ENCODE assay signal across 23 cellular contexts in the genomic region with DNA sequence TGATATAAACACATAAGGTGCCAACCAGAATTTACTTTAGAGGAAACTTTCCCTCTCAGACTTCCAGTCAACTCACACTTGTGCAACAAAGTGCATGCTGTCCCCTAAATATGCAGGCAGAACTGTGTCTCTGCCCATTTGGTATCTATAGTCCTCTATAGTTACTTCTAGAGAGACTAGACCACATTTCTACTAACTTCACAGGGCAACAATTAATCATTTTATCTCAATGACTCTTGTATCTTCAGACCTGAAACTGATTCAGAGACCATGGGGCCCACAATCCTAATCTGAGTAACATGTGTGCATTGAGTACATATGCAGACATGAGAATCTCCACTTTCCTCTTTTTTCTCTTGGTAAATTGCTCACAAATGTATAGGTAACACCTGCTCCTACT.
"Had no signal": no experiment of that assay in that cellular context is flagged by ENCODE, and none has a peak within 500 bp of the region (broad histone marks: within the 10 kb centered on the region; RNA-seq: fewer than 3 reads in every experiment).

No MANE protein-coding gene starts in this region.

- H3K27me3 Mint-ChIP-seq: activated CD4-positive, alpha-beta T cell treated with anti-CD3 and anti-CD28 coated beads, Interleukin-2, amount 10 ng/mL, durations not matched to agents 24 days and 14 days; naive thymus-derived CD4-positive, alpha-beta T cell; stimulated activated naive B cell treated with anti-CD40 and anti-IgM and Interleukin-4, amounts not matched to agents 10 μg/mL and 1 μg/mL and 100 μg/mL, for 72 hours had no signal

- H3K27me3 ChIP-seq: body of pancreas, cardiac muscle cell, esophagus squamous epithelium, gastrocnemius medialis, right lobe of liver, upper lobe of left lung had no signal

- H3K4me3 Mint-ChIP-seq: activated CD4-positive, alpha-beta T cell treated with anti-CD3 and anti-CD28 coated beads, Interleukin-2, amount 10 ng/mL, durations not matched to agents 24 days and 14 days; activated T-helper 1 cell treated with anti-CD3 and anti-CD28 coated beads, Interleukin-12 subunit alpha, Interleukin-12 subunit beta, Interleukin-2, Interleukin-4 antibody, amounts not matched to agents 30 ng/mL and 10 ng/mL and 1 ng/mL, durations not matched to agents 14 hours and 24 hours and 36 hours; endodermal cell; naive thymus-derived CD4-positive, alpha-beta T cell; neural crest cell; stimulated activated naive B cell treated with anti-CD40 and anti-IgM and Interleukin-4, amounts not matched to agents 10 μg/mL and 1 μg/mL and 100 μg/mL, for 72 hours had no signal

- H3K27ac ChIP-seq: body of pancreas, cardiac muscle cell, esophagus squamous epithelium, gastrocnemius medialis, left ventricle myocardium inferior, right lobe of liver, skin epidermis, thoracic aorta, upper lobe of left lung had no signal

- H3K36me3 Mint-ChIP-seq: naive thymus-derived CD4-positive, alpha-beta T cell; stimulated activated naive B cell treated with anti-CD40 and anti-IgM and Interleukin-4, amounts not matched to agents 10 μg/mL and 1 μg/mL and 100 μg/mL, for 72 hours had no signal

- H3K36me3 ChIP-seq: cardiac muscle cell, esophagus squamous epithelium, gastrocnemius medialis, left ventricle myocardium inferior, right lobe of liver, thoracic aorta, upper lobe of left lung had no signal

- H3K27ac Mint-ChIP-seq: activated CD4-positive, alpha-beta T cell treated with anti-CD3 and anti-CD28 coated beads, Interleukin-2, amount 10 ng/mL, durations not matched to agents 24 days and 14 days; activated T-helper 1 cell treated with anti-CD3 and anti-CD28 coated beads, Interleukin-12 subunit alpha, Interleukin-12 subunit beta, Interleukin-2, Interleukin-4 antibody, amounts not matched to agents 30 ng/mL and 10 ng/mL and 1 ng/mL, durations not matched to agents 14 hours and 24 hours and 36 hours; endodermal cell; naive thymus-derived CD4-positive, alpha-beta T cell; stimulated activated naive B cell treated with anti-CD40 and anti-IgM and Interleukin-4, amounts not matched to agents 10 μg/mL and 1 μg/mL and 100 μg/mL, for 72 hours had no signal

- H3K4me3 ChIP-seq: body of pancreas, cardiac muscle cell, esophagus squamous epithelium, gastrocnemius medialis, left ventricle myocardium inferior, right lobe of liver, skin epidermis, thoracic aorta, upper lobe of left lung had no signal

- H3K4me1 Mint-ChIP-seq: activated CD4-positive, alpha-beta T cell treated with anti-CD3 and anti-CD28 coated beads, Interleukin-2, amount 10 ng/mL, durations not matched to agents 24 days and 14 days; naive thymus-derived CD4-positive, alpha-beta T cell; neural crest cell; stimulated activated naive B cell treated with anti-CD40 and anti-IgM and Interleukin-4, amounts not matched to agents 10 μg/mL and 1 μg/mL and 100 μg/mL, for 72 hours had no signal

- DNase-seq: activated CD4-positive, alpha-beta T cell treated with anti-CD3 and anti-CD28 coated beads, Interleukin-2, amount 10 ng/mL, durations not matched to agents 24 days and 14 days; activated CD8-positive, alpha-beta memory T cell treated with anti-CD3 and anti-CD28 coated beads, Interleukin-2, amount 50 U/mL, for 48 hours; anterior cingulate cortex; body of pancreas; cortex of kidney; endodermal cell; esophagus squamous epithelium; gastrocnemius medialis; hippocampal formation; left ventricle myocardium inferior; naive thymus-derived CD4-positive, alpha-beta T cell; occipital lobe; posterior cingulate gyrus; right lobe of liver; stimulated activated CD4-positive, alpha-beta T cell treated with anti-CD3 and anti-CD28 coated beads, Interleukin-2, amount 100 ng/mL, for 24 hours; stimulated activated naive B cell treated with anti-CD40 and anti-IgM and Interleukin-4, amounts not matched to agents 10 μg/mL and 1 μg/mL and 100 μg/mL, for 72 hours; T-helper 1 cell; upper lobe of left lung had no signal

- H3K9me3 Mint-ChIP-seq: neural crest cell; stimulated activated naive B cell treated with anti-CD40 and anti-IgM and Interleukin-4, amounts not matched to agents 10 μg/mL and 1 μg/mL and 100 μg/mL, for 72 hours had no signal

- ATAC-seq: body of pancreas; gastrocnemius medialis; naive thymus-derived CD4-positive, alpha-beta T cell; right lobe of liver; stimulated activated naive B cell treated with anti-CD40 and anti-IgM and Interleukin-4, amounts not matched to agents 10 μg/mL and 1 μg/mL and 100 μg/mL, for 72 hours had no signal

- H3K4me1 ChIP-seq: esophagus squamous epithelium, gastrocnemius medialis, left ventricle myocardium inferior, right lobe of liver, upper lobe of left lung had no signal

- H3K9me3 ChIP-seq: body of pancreas, gastrocnemius medialis, left ventricle myocardium inferior, right lobe of liver, thoracic aorta had no signal
